12 cellular contexts compared by ENCODE assay signal in the genomic region with DNA sequence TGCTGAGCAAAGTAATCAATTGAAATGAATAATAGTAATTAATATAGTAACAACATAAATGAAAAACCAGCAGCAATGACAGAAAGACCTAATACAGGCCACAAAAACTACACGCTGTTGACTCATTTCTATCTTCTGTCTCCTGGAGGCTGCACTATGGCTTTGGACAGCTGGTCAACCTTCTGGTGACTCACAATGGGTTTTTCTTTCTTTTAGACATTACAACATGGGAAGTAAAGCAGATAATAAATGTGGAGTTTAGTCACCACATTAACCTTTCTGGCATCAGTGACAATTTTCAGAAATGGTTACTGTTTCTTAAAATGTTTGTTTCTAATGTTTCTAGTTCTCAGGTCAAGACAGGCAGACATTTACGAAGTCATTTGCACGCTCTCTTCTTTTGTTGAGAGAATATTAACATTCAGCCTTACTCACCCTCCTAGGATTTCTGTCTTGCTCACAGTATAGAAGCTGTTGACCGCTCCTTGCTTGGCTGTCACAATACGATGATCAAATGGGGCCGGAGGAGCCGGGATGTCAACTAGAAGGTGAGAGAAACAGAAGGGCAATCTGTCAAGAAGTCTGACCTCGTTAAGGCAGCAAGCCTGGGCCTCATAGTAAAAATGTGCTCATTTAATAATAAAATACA.
DNase-seq lines count a peak whose midpoint lies in the region; ATAC-seq and TF ChIP-seq lines count a peak whose summit lies in the region.
"Had no signal": no experiment of that assay in that cellular context is flagged by ENCODE, and none has a peak within 500 bp of the region (broad histone marks: within the 10 kb centered on the region; RNA-seq: fewer than 3 reads in every experiment).

No MANE protein-coding gene starts in this region.

- no peak for TF ChIP-seq CTCF in PC-3 (conservative IDR thresholded peaks at IDR 0.05; ENCODE audit: low read depth, low read length)

- H3K79me2 ChIP-seq in PC-3 (ENCODE audit: low read length), result no peaks in the 10 kb centered on the region

- H3K4me2 ChIP-seq in PC-3 (ENCODE audit: low read length), result peak overlapping the region; percentile 44

- no peaks in the 10 kb centered on the region for H3K36me3 Mint-ChIP-seq in activated naive CD8-positive, alpha-beta T cell treated with anti-CD3 and anti-CD28 coated beads, Interleukin-2, amount 50 U/mL, for 24 hours (ENCODE audit: low read depth)
- H3K36me3 Mint-ChIP-seq in activated naive CD8-positive, alpha-beta T cell treated with anti-CD3 and anti-CD28 coated beads for 36 hours, result no peaks in the 10 kb centered on the region
- H3K36me3 Mint-ChIP-seq in stimulated activated memory B cell treated with anti-CD40 and anti-IgM and Interleukin-4, amounts not matched to agents 10 μg/mL and 1 μg/mL and 100 μg/mL, for 72 hours, result no peaks in the 10 kb centered on the region
- no peaks in the 10 kb centered on the region for H3K36me3 Mint-ChIP-seq in natural killer cell treated with Interleukin-12 subunit alpha and Interleukin-12 subunit beta and Interleukin-15 and Interleukin-18, amount 100 ng/mL, for 72 hours

- POLR2A ChIA-PET in PC-3 (lab: Charles Lee; ENCODE audit: unreplicated experiment), result interaction anchor here (0.6 kb wide), 1 partner anchor 603 kb away, joined by 3 read pairs; no protein-coding TSS in a partner anchor

- no TSS peak for BruUV-seq in PC-3 (replicated peaks; lab: Mats Ljungman, UMichigan)

- DNase-seq in activated naive CD8-positive, alpha-beta T cell treated with anti-CD3 and anti-CD28 coated beads, Interleukin-2, amount 50 U/mL, for 24 hours, result no peak
- no peak for DNase-seq in activated naive CD8-positive, alpha-beta T cell treated with anti-CD3 and anti-CD28 coated beads for 36 hours
- DNase-seq in PC-3, result peak; percentile 91
- no peak for DNase-seq in natural killer cell treated with Interleukin-12 subunit alpha and Interleukin-12 subunit beta and Interleukin-15 and Interleukin-18, amount 100 ng/mL, for 72 hours (ENCODE audit: low spot score)
- DNase-seq: cortex of kidney, left cardiac atrium had no signal

- peak overlapping the region; percentile 83 for H3K27ac ChIP-seq in PC-3 (ENCODE audit: low read length)
- H3K27ac ChIP-seq: thoracic aorta had no signal

- no peaks in the 10 kb centered on the region for H3K36me3 ChIP-seq in PC-3 (ENCODE audit: low read depth, low read length)
- H3K36me3 ChIP-seq: thoracic aorta had no signal

- H4K20me1 ChIP-seq in PC-3 (ENCODE audit: low read length), result no peaks in the 10 kb centered on the region

- intact Hi-C loops in PC-3 (cut with micrococcal nuclease), result no loop called here

- CTCF ChIA-PET in PC-3 (lab: Charles Lee), result no interaction called here

- no peaks in the 10 kb centered on the region for H3F3A ChIP-seq in PC-3 (ENCODE audit: low read length, unreplicated experiment)

- H3K4me3 ChIP-seq in PC-3 (ENCODE audit: low read length), result no peak overlapping the region
- H3K4me3 ChIP-seq: thoracic aorta had no signal

- no peaks in the 10 kb centered on the region for H3K9me2 ChIP-seq in PC-3 (replicated peaks; ENCODE audit: low read length)

- ATAC-seq in activated naive CD8-positive, alpha-beta T cell treated with anti-CD3 and anti-CD28 coated beads, Interleukin-2, amount 50 U/mL, for 24 hours, result no peak
- ATAC-seq in PC-3, result peak; percentile 84
- peak; percentile 76 for ATAC-seq in esophagus mucosa
- ATAC-seq in stimulated activated memory B cell treated with anti-CD40 and anti-IgM and Interleukin-4, amounts not matched to agents 10 μg/mL and 1 μg/mL and 100 μg/mL, for 72 hours, result peak; percentile 63
- no peak for ATAC-seq in HG03175 (IDR thresholded peaks at IDR 0.05; ENCODE audit: unreplicated experiment)
- ATAC-seq in natural killer cell treated with Interleukin-12 subunit alpha and Interleukin-12 subunit beta and Interleukin-15 and Interleukin-18, amount 100 ng/mL, for 72 hours, result no peak
- ATAC-seq in HG02885 (IDR thresholded peaks at IDR 0.05; ENCODE audit: poor library complexity, unreplicated experiment), result no peak

- no peak overlapping the region for H2AFZ ChIP-seq in PC-3 (ENCODE audit: low read length)

- peak overlapping the region; percentile 43 for H3K9ac ChIP-seq in PC-3 (ENCODE audit: low read length)

- no peaks in the 10 kb centered on the region for H3K9me3 ChIP-seq in PC-3 (ENCODE audit: low read length)
- H3K9me3 ChIP-seq: thoracic aorta had no signal

- no peaks in the 10 kb centered on the region for H3K27me3 Mint-ChIP-seq in activated naive CD8-positive, alpha-beta T cell treated with anti-CD3 and anti-CD28 coated beads, Interleukin-2, amount 50 U/mL, for 24 hours
- H3K27me3 Mint-ChIP-seq in activated naive CD8-positive, alpha-beta T cell treated with anti-CD3 and anti-CD28 coated beads for 36 hours, result peaks cover 1% of the 10 kb centered on the region
- H3K27me3 Mint-ChIP-seq in stimulated activated memory B cell treated with anti-CD40 and anti-IgM and Interleukin-4, amounts not matched to agents 10 μg/mL and 1 μg/mL and 100 μg/mL, for 72 hours, result no peaks in the 10 kb centered on the region
- peaks cover 0 to 3% of the 10 kb centered on the region in 2 donors for H3K27me3 Mint-ChIP-seq in natural killer cell treated with Interleukin-12 subunit alpha and Interleukin-12 subunit beta and Interleukin-15 and Interleukin-18, amount 100 ng/mL, for 72 hours

- peak overlapping the region; percentile 26 for H3K27ac Mint-ChIP-seq in activated naive CD8-positive, alpha-beta T cell treated with anti-CD3 and anti-CD28 coated beads, Interleukin-2, amount 50 U/mL, for 24 hours
- no peak overlapping the region for H3K27ac Mint-ChIP-seq in activated naive CD8-positive, alpha-beta T cell treated with anti-CD3 and anti-CD28 coated beads for 36 hours
- no peak overlapping the region for H3K27ac Mint-ChIP-seq in stimulated activated memory B cell treated with anti-CD40 and anti-IgM and Interleukin-4, amounts not matched to agents 10 μg/mL and 1 μg/mL and 100 μg/mL, for 72 hours
- H3K27ac Mint-ChIP-seq in natural killer cell treated with Interleukin-12 subunit alpha and Interleukin-12 subunit beta and Interleukin-15 and Interleukin-18, amount 100 ng/mL, for 72 hours, result no peak overlapping the region
- H3K27ac Mint-ChIP-seq: B cell had no signal

- no peaks in the 10 kb centered on the region for H3K27me3 ChIP-seq in PC-3 (ENCODE audit: low read length)

- H3K4me1 ChIP-seq in PC-3 (ENCODE audit: insufficient read depth, low read length), result peaks cover 38% of the 10 kb centered on the region

- H3K9me3 Mint-ChIP-seq in activated naive CD8-positive, alpha-beta T cell treated with anti-CD3 and anti-CD28 coated beads, Interleukin-2, amount 50 U/mL, for 24 hours, result no peaks in the 10 kb centered on the region
- H3K9me3 Mint-ChIP-seq in activated naive CD8-positive, alpha-beta T cell treated with anti-CD3 and anti-CD28 coated beads for 36 hours, result no peaks in the 10 kb centered on the region
- no peaks in the 10 kb centered on the region for H3K9me3 Mint-ChIP-seq in stimulated activated memory B cell treated with anti-CD40 and anti-IgM and Interleukin-4, amounts not matched to agents 10 μg/mL and 1 μg/mL and 100 μg/mL, for 72 hours
- no peaks in the 10 kb centered on the region for H3K9me3 Mint-ChIP-seq in natural killer cell treated with Interleukin-12 subunit alpha and Interleukin-12 subunit beta and Interleukin-15 and Interleukin-18, amount 100 ng/mL, for 72 hours

- no peaks in the 10 kb centered on the region for H3K4me1 Mint-ChIP-seq in activated naive CD8-positive, alpha-beta T cell treated with anti-CD3 and anti-CD28 coated beads, Interleukin-2, amount 50 U/mL, for 24 hours
- peaks cover 5% of the 10 kb centered on the region for H3K4me1 Mint-ChIP-seq in activated naive CD8-positive, alpha-beta T cell treated with anti-CD3 and anti-CD28 coated beads for 36 hours
- H3K4me1 Mint-ChIP-seq in stimulated activated memory B cell treated with anti-CD40 and anti-IgM and Interleukin-4, amounts not matched to agents 10 μg/mL and 1 μg/mL and 100 μg/mL, for 72 hours, result no peaks in the 10 kb centered on the region
- no peaks in the 10 kb centered on the region for H3K4me1 Mint-ChIP-seq in natural killer cell treated with Interleukin-12 subunit alpha and Interleukin-12 subunit beta and Interleukin-15 and Interleukin-18, amount 100 ng/mL, for 72 hours (ENCODE audit: low read depth in 2 of 2)
- H3K4me1 Mint-ChIP-seq: B cell had no signal

- H3K4me3 Mint-ChIP-seq in activated naive CD8-positive, alpha-beta T cell treated with anti-CD3 and anti-CD28 coated beads, Interleukin-2, amount 50 U/mL, for 24 hours, result no peak overlapping the region
- H3K4me3 Mint-ChIP-seq in activated naive CD8-positive, alpha-beta T cell treated with anti-CD3 and anti-CD28 coated beads for 36 hours, result no peak overlapping the region
- no peak overlapping the region for H3K4me3 Mint-ChIP-seq in stimulated activated memory B cell treated with anti-CD40 and anti-IgM and Interleukin-4, amounts not matched to agents 10 μg/mL and 1 μg/mL and 100 μg/mL, for 72 hours
- H3K4me3 Mint-ChIP-seq in natural killer cell treated with Interleukin-12 subunit alpha and Interleukin-12 subunit beta and Interleukin-15 and Interleukin-18, amount 100 ng/mL, for 72 hours, result no peak overlapping the region
- H3K4me3 Mint-ChIP-seq: B cell had no signal

Comparison
In these comparisons a context has a peak if more than half of its experiments do, and no peak if none do; other contexts are left out.
1. ATAC-seq: peak in PC-3 (single experiment), esophagus mucosa (single experiment) and stimulated activated memory B cell treated with anti-CD40 and anti-IgM and Interleukin-4, amounts not matched to agents 10 μg/mL and 1 μg/mL and 100 μg/mL, for 72 hours (single experiment); none in activated naive CD8-positive, alpha-beta T cell treated with anti-CD3 and anti-CD28 coated beads, Interleukin-2, amount 50 U/mL, for 24 hours (single experiment), HG03175 (single experiment), natural killer cell treated with Interleukin-12 subunit alpha and Interleukin-12 subunit beta and Interleukin-15 and Interleukin-18, amount 100 ng/mL, for 72 hours (0 of 2) and HG02885 (single experiment).